Comparison of ENCODE assay signal across 8 cellular contexts in the genomic region with DNA sequence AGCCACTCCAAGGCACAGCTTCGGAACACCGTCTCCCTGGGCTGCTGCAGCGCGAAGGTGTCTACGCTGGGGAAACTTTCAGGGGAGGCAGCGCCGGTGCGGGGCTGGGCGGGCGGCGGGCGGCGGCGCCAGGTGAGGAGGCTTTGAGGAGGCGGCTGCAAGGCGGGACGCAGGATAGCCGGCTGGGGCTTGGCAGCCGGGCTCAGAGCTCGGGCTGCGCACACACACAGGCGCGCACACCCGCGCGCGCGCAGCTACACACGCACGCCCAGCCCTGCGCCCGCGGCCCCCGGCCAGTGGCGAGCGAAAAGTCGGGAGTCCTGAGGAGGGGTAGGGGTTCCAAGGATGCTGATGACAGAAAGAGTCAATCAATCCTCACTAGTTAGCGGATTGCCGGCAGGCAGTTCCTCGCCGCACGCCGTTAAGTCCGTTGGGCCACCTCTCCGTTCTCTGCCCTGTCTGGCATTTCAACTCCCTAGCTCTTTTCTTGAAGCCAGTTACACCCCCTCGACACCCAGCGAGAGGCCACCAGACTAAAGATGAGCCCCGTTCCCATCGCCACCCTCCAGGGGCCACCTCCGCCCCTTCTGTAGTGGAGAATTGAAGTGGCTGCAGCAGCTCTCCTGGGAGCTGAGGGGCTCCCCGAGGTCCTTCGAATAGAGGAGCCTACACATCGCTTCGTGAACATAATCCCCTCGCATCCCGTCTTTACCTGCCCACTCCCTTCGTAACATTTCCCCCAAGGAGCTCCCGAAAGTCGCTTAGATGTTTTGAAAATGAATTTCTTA. TPM values are rescaled to one million over a fixed set of nuclear protein-coding genes. Genes with fewer than 3 reads are reported as not detected.
DNase-seq lines count a peak whose midpoint lies in the region; ATAC-seq and TF ChIP-seq lines count a peak whose summit lies in the region.

Gene LINGO2 (minus strand): TSS at position 228 of the 788 bp plus-strand sequence.

- H3K4me3 ChIP-seq in colonic mucosa = peak within 1 kb of the TSS; percentile 17
- peak within 1 kb of the TSS; percentile 7 to 41 for H3K4me3 ChIP-seq in mucosa of rectum (ENCODE audit: low read length in 2 of 2)

- H3K4me1 ChIP-seq in colonic mucosa = no peaks in the 10 kb centered on the region
- H3K4me1 ChIP-seq in mucosa of rectum (ENCODE audit: control insufficient read depth in 2 of 2, insufficient read depth in 2 of 2, low read length in 2 of 2) = peaks cover 0 to 11% of the 10 kb centered on the region in 2 donors

- H3K9me3 ChIP-seq in colonic mucosa = no peaks in the 10 kb centered on the region
- H3K9me3 ChIP-seq in mucosa of rectum (ENCODE audit: control insufficient read depth in 2 of 2, low read length in 2 of 2) = no peaks in the 10 kb centered on the region

- H3K9ac ChIP-seq in colonic mucosa (ENCODE audit: low read depth in 2 of 2, low read length in 2 of 2) = no peak within 1 kb of the TSS
- no peak within 1 kb of the TSS for H3K9ac ChIP-seq in mucosa of rectum (ENCODE audit: low read depth in 1 of 2, low read length in 2 of 2)

- POLR2A ChIA-PET in GM10248 (lab: Yijun Ruan, JAX) = no interaction called here

- DNase-seq in GM10248 (ENCODE audit: extremely low spot score) (peak; percentile 18), NCI-H2196 treated with DMSO at 0.1 percent for 48 hours (lab: John Stamatoyannopoulos, UW; ENCODE audit: unreplicated experiment) (peak; percentile 34), colonic mucosa (no peak), HCEC 1CT (no peak), EL (no peak)

- H3K27ac ChIP-seq in colonic mucosa (no peak within 1 kb of the TSS), mucosa of rectum (ENCODE audit: low read depth in 2 of 2, low read length in 2 of 2) (no peak within 1 kb of the TSS)

- no peak for ATAC-seq in HG03175 (IDR thresholded peaks at IDR 0.05; ENCODE audit: unreplicated experiment)
- no peak for ATAC-seq in GM18858 (IDR thresholded peaks at IDR 0.05; ENCODE audit: unreplicated experiment)

- TF ChIP-seq CTCF in GM10248 (IDR thresholded peaks at IDR 0.05; ENCODE audit: control extremely low read depth, extremely low read depth, low read depth, missing control alignments) = no peak
- no peak for TF ChIP-seq CTCF in colonic mucosa (IDR thresholded peaks at IDR 0.05)

- H3K36me3 ChIP-seq in colonic mucosa (no peaks in the 10 kb centered on the region), mucosa of rectum (ENCODE audit: control insufficient read depth in 2 of 2, insufficient read depth in 2 of 2, low read length in 2 of 2) (no peaks in the 10 kb centered on the region)

- H3K27me3 ChIP-seq in colonic mucosa (peaks cover 41% of the 10 kb centered on the region), mucosa of rectum (ENCODE audit: control insufficient read depth in 2 of 2, insufficient read depth in 2 of 2, low read length in 2 of 2) (peaks cover 38 to 40% of the 10 kb centered on the region in 2 donors)

- intact Hi-C loops in colonic mucosa (cut with DNase I) = no loop called here

- CTCF ChIA-PET in GM10248 (lab: Yijun Ruan, JAX) = interaction anchor here (0.8 to 1.0 kb wide), 3 partner anchors 8 to 27 kb away, joined by 3 read pairs; no protein-coding TSS in a partner anchor

RNA-seq across cellular contexts. Expression of gene LINGO2, which starts in this region (rescaled TPM):
- total RNA-seq in colonic mucosa = under 1 TPM in 1 of 2 donors, not detected in 1; 0.11 TPM

Comparison
In these comparisons a context has a peak if more than half of its experiments do, and no peak if none do; other contexts are left out.
1. DNase-seq: peak in GM10248 (single experiment) and NCI-H2196 treated with DMSO at 0.1 percent for 48 hours (single experiment); none in colonic mucosa (single experiment), HCEC 1CT (single experiment) and EL (single experiment).